ENCODE assay signal across 3 cellular contexts in the genomic region with DNA sequence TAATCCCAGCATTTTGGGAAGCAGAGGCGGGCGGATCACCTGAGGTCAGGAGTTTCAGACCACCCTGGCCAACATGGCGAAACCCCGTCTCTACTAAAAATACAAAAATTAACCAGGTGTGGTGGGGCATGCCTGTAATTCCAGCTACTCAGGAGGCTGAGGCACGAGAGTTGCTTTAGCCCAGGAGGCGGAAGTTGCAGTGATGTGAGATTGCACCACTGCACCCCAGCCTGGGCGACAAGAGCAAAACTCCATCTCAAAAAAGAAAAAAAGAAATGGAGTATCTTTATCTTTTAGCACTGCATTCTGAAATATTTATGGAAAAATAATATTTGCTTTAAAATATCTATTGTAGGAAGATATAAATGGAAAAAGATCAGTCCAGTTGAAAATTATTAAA. TPM values are rescaled to one million over a fixed set of nuclear protein-coding genes. Genes with fewer than 3 reads are reported as not detected.
"Had no signal": no experiment of that assay in that cellular context is flagged by ENCODE, and none has a peak within 500 bp of the region (broad histone marks: within the 10 kb centered on the region; RNA-seq: fewer than 3 reads in every experiment).

No MANE protein-coding gene starts in this region.

RNA-seq across cellular contexts. Expression of a gene that starts 52.2 kb away (rescaled TPM):
- total RNA-seq: osteocyte, pulmonary artery endothelial cell had no signal
- polyA plus RNA-seq: neural cell had no signal
